In genomic region chrX:148609766-148610698, GRCh38 we compare ENCODE assay signal across 8 cellular contexts.
DNase-seq lines count a peak whose midpoint lies in the region; ATAC-seq and TF ChIP-seq lines count a peak whose summit lies in the region.

No MANE protein-coding gene starts in this region.

- peaks cover 2 to 6% (median 4%) of the 10 kb centered on the region in 7 donors for H3K9me3 Mint-ChIP-seq in CD14-positive monocyte
- peaks cover 7% of the 10 kb centered on the region for H3K9me3 Mint-ChIP-seq in stimulated activated naive CD8-positive, alpha-beta T cell treated with anti-CD3 and anti-CD28 coated beads, Interleukin-15, Interleukin-2, amounts not matched to agents 100 ng/mL and 50 ng/mL, for 24 hours

- ATAC-seq in GM19328 (IDR thresholded peaks at IDR 0.05; ENCODE audit: unreplicated experiment) (peak; percentile 75), HG03139 (IDR thresholded peaks at IDR 0.05; ENCODE audit: unreplicated experiment) (peak; percentile 73), Right ventricle myocardium inferior (no peak)

- H3K36me3 Mint-ChIP-seq in CD14-positive monocyte = peaks cover 0 to 4% of the 10 kb centered on the region in 2 donors
- no peaks in the 10 kb centered on the region for H3K36me3 Mint-ChIP-seq in stimulated activated naive CD8-positive, alpha-beta T cell treated with anti-CD3 and anti-CD28 coated beads, Interleukin-15, Interleukin-2, amounts not matched to agents 100 ng/mL and 50 ng/mL, for 24 hours (ENCODE audit: low read depth)

- peaks cover 15% of the 10 kb centered on the region for H3K4me1 Mint-ChIP-seq in CD14-positive monocyte
- H3K4me1 Mint-ChIP-seq in stimulated activated naive CD8-positive, alpha-beta T cell treated with anti-CD3 and anti-CD28 coated beads, Interleukin-15, Interleukin-2, amounts not matched to agents 100 ng/mL and 50 ng/mL, for 24 hours (ENCODE audit: low read depth) = peaks cover 38% of the 10 kb centered on the region

- H3K27ac Mint-ChIP-seq in CD14-positive monocyte = peak overlapping the region in 6 of 7 donors; percentile 46 to 63 (median 55)
- H3K27ac Mint-ChIP-seq in stimulated activated naive CD8-positive, alpha-beta T cell treated with anti-CD3 and anti-CD28 coated beads, Interleukin-15, Interleukin-2, amounts not matched to agents 100 ng/mL and 50 ng/mL, for 24 hours = peak overlapping the region; percentile 70

- intact Hi-C loops in CD14-positive monocyte (cut with micrococcal nuclease) (no loop called here), Right ventricle myocardium inferior (cut with DNase I) (no loop called here)

- DNase-seq in CD14-positive monocyte (ENCODE audit: low spot score) (no peak), T1000 (lab: John Stamatoyannopoulos, UW) (peak; percentile 5), 8988T (no peak), OCI-M2 (lab: John Stamatoyannopoulos, UW; ENCODE audit: unreplicated experiment) (no peak), Right ventricle myocardium inferior (ENCODE audit: missing footprints) (no peak)

- TF ChIP-seq CTCF in CD14-positive monocyte (IDR thresholded peaks at IDR 0.05) = no peak

- peak overlapping the region; percentile 43 to 63 for H3K4me3 Mint-ChIP-seq in CD14-positive monocyte
- no peak overlapping the region for H3K4me3 Mint-ChIP-seq in stimulated activated naive CD8-positive, alpha-beta T cell treated with anti-CD3 and anti-CD28 coated beads, Interleukin-15, Interleukin-2, amounts not matched to agents 100 ng/mL and 50 ng/mL, for 24 hours

- H3K27me3 Mint-ChIP-seq in CD14-positive monocyte (ENCODE audit: low read depth in 3 of 3) = no peaks in the 10 kb centered on the region
- H3K27me3 Mint-ChIP-seq in stimulated activated naive CD8-positive, alpha-beta T cell treated with anti-CD3 and anti-CD28 coated beads, Interleukin-15, Interleukin-2, amounts not matched to agents 100 ng/mL and 50 ng/mL, for 24 hours = no peaks in the 10 kb centered on the region
